Comparison of ENCODE assay signal across 1 cellular context in genomic region chr17:2070241-2071023, GRCh38.
TF ChIP-seq lines count a peak whose summit lies in the region.

No MANE protein-coding gene starts in this region.

TF ChIP-seq in WTC11, 78 proteins besides CTCF, POLR2A, EP300 and RAD21 (continued from another document):
- TF ChIP-seq PRDM15 (CRISPR knock-in tag; IDR thresholded peaks at IDR 0.05) (peak; percentile 44), NFYB (CRISPR knock-in tag; conservative IDR thresholded peaks at IDR 0.05; ENCODE audit: low read depth) (no peak)
